ENCODE assay signal across 8 cellular contexts in the genomic region with DNA sequence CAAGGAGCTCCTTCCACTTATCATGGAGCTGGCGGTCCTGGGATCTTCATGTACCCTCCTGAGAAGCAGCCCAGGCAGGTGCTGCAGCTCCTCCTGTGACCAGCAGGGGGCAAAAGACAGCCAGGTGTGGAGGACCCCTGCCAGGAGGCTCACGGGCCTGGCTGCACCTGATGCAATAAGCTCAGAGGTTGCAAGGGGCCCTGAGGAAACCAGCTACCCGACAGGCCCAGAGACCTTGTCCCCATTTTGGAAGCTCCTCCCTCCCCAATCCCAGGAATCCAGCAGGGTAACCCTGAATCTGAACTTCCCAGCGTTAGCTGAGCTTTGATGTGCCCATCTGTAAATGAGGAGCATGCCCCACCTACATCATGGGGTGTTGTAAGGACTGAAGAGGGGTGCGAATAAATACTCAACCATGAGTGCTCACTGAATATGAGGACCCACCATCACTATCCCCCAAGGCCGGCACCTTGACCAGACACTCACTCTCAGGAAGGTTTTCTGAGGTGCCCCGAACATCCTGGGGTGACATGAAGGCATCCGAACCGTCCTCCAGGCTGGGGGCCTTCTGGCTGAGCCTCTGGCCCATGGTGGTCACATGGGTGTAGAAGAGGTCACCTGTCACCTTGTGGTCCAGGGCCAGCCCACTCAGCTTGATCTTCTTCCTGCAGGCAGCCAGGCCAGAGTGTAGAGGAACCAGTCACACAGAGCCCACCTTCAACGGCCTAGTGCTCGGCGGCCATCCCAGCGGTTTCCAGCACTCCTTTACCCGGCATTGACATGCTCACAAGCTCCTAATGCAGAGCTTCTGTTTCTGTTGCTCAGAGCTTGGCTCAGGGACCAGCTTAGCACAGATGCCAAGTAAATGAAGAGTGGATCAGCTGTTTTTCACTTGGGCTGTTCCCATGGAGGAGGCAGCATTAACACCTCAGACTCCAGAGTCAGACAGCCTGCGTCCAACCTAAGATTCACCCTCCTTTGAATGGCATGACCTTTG. TPM values are rescaled to one million over a fixed set of nuclear protein-coding genes. Genes with fewer than 3 reads are reported as not detected.
DNase-seq lines count a peak whose midpoint lies in the region; ATAC-seq and TF ChIP-seq lines count a peak whose summit lies in the region.

No MANE protein-coding gene starts in this region.

- peak; percentile 62 for DNase-seq in Daoy (ENCODE audit: low read depth)
- peak; percentile 41 for DNase-seq in NCI-H1092 treated with DMSO at 0.1 percent for 48 hours (lab: John Stamatoyannopoulos, UW)
- peak; percentile 61 to 68 for DNase-seq in activated CD4-positive, alpha-beta T cell treated with anti-CD3 and anti-CD28 coated beads, Interleukin-2, amount 50 U/mL, for 24 hours (ENCODE audit: low read depth in 1 of 2, low spot score in 1 of 2)
- DNase-seq in effector CD8-positive, alpha-beta T cell (lab: John Stamatoyannopoulos, UW) = peak; percentile 63
- DNase-seq in superior temporal gyrus (ENCODE audit: extremely low spot score) = peak; percentile 46
- no peak for DNase-seq in NCI-H524 treated with DMSO at 0.1 percent for 48 hours (lab: John Stamatoyannopoulos, UW)

- no peaks in the 10 kb centered on the region for H3K27me3 Mint-ChIP-seq in nephron (ENCODE audit: low read depth)

- no peak overlapping the region for H3K27ac Mint-ChIP-seq in nephron

- ATAC-seq in GM21825 (IDR thresholded peaks at IDR 0.05; ENCODE audit: unreplicated experiment) = peak; percentile 67

- no peaks in the 10 kb centered on the region for H3K36me3 Mint-ChIP-seq in nephron (ENCODE audit: low read depth)

- no peak overlapping the region for H3K4me3 Mint-ChIP-seq in nephron

- peaks cover 15% of the 10 kb centered on the region for H3K4me1 Mint-ChIP-seq in nephron

- no peaks in the 10 kb centered on the region for H3K9me3 Mint-ChIP-seq in nephron

- TF ChIP-seq CTCF in nephron (IDR thresholded peaks at IDR 0.05; ENCODE audit: unreplicated experiment in 3 of 3) = peak; percentile 74 to 87 (median 78)

RNA-seq across cellular contexts. Expression of gene SLC43A1, which starts 21.7 kb away (rescaled TPM):
- 5.6 and 9.0 TPM in 2 replicates for total RNA-seq in Daoy (2014; rRNA removed; shearing (Covaris generic))

RNA-seq across cellular contexts. Expression of gene RTN4RL2, which starts 33.5 kb away (rescaled TPM):
- total RNA-seq in Daoy (2014; rRNA removed; shearing (Covaris generic)) = 0.23 TPM in 1 of 2 replicates, not detected in the other

RNA-seq across cellular contexts. Expression of gene TIMM10, which starts 36.7 kb away (rescaled TPM):
- total RNA-seq in Daoy (2014; rRNA removed; shearing (Covaris generic)) = 164 and 188 TPM in 2 replicates

RNA-seq across cellular contexts. Expression of gene SMTNL1, which starts 43.6 kb away (rescaled TPM):
- total RNA-seq in Daoy (2014; rRNA removed; shearing (Covaris generic)) = not detected in 2 replicates
